8 cellular contexts compared by ENCODE assay signal in the genomic region with DNA sequence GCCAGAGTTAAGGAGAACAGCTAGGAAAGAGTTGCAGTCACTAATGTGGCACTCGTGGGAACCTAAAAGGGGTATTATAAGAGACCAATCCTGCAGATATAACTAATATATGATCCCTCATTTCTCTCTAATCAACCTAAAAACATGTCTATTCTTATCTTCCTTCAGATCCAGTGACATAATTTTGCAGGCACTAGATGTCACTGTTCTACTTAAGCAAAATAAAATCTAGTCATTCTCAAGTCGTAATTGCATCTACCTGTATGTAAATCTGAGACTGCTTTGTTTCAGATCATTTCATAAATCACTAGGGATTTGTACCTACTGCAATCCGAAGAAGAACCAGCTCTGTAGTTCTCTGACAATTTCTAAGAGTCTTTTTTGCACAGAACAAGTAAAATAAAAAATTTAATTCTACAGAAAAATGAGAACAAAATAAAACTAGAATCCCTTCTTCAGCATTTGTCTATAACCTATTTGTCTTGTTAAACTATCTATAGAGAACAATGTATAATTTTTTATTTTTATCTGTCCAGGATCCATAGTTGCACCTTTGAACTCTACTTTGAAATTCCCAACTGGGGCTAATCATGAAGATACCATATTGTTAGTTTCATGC. TPM values are rescaled to one million over a fixed set of nuclear protein-coding genes. Genes with fewer than 3 reads are reported as not detected.
DNase-seq lines count a peak whose midpoint lies in the region; ATAC-seq, FAIRE-seq and TF ChIP-seq lines count a peak whose summit lies in the region.

No MANE protein-coding gene starts in this region.

- CTCF ChIA-PET in HepG2 (lab: Yijun Ruan, JAX; ENCODE audit: low intra/inter-chr PET ratio, low total read pairs): no interaction called here

- in situ Hi-C loops in HepG2 (cut with HindIII; ENCODE audit: extremely low pct_ligation_motif_present, low pct_unique_long_range_greater_than_20kb): no loop called here

- H3K27me3 ChIP-seq in HepG2 (ENCODE audit: control insufficient read depth in 1 of 2, insufficient read depth in 2 of 2, low read length in 2 of 2): no peaks in the 10 kb centered on the region; a peak in 1 of 5 replicates
- no peaks in the 10 kb centered on the region for H3K27me3 ChIP-seq in right lobe of liver

- no peaks in the 10 kb centered on the region for H4K20me1 ChIP-seq in HepG2 (ENCODE audit: insufficient read depth, low read length)

- TF ChIP-seq EP300 in HepG2 (IDR thresholded peaks at IDR 0.05; ENCODE audit: low read depth in 2 of 2, low read length in 2 of 2): no peak
- TF ChIP-seq EP300 in HepG2 (CRISPR knock-in tag; IDR thresholded peaks at IDR 0.05; ENCODE audit: borderline replicate concordance): no peak

- no peak overlapping the region for H3K4me2 ChIP-seq in HepG2 (ENCODE audit: low read depth, low read length)

- BruUV-seq in HepG2 (replicated peaks; lab: Mats Ljungman, UMichigan): no TSS peak

- H3K9ac ChIP-seq in HepG2 (ENCODE audit: insufficient read depth, low read depth, low read length): no peak overlapping the region

- TF ChIP-seq RAD21 in HepG2 (CRISPR knock-in tag; IDR thresholded peaks at IDR 0.05): no peak

- POLR2A ChIA-PET in HepG2 (lab: Yijun Ruan, JAX): no interaction called here

- H3K27ac ChIP-seq in HepG2 (ENCODE audit: extremely low read length, insufficient read depth, low read length): no peak overlapping the region
- H3K27ac ChIP-seq in right lobe of liver: no peak overlapping the region

- TF ChIP-seq POLR2A in HepG2 (IDR thresholded peaks at IDR 0.05; ENCODE audit: insufficient read depth in 1 of 2, low read depth in 2 of 2, low read length in 2 of 2) (no peak), right lobe of liver (IDR thresholded peaks at IDR 0.05) (no peak)

- H3K79me2 ChIP-seq in HepG2 (ENCODE audit: insufficient read depth, low read length): no peaks in the 10 kb centered on the region

- peak; percentile 44; the same call in 2 of the 3 replicates for ATAC-seq in HepG2
- ATAC-seq in right lobe of liver: no peak
- ATAC-seq in HG02973 (IDR thresholded peaks at IDR 0.05; ENCODE audit: unreplicated experiment): no peak

- FAIRE-seq in HepG2 (lab: Jason Lieb, UNC): no peak

- H2AFZ ChIP-seq in HepG2 (ENCODE audit: low read length): no peak overlapping the region

- H3K4me3 ChIP-seq in HepG2 (replicated peaks in 1 of 3; ENCODE audit: insufficient read depth in 1 of 3, low read depth in 2 of 3, low read length in 3 of 3) (no peak overlapping the region), right lobe of liver (no peak overlapping the region)

- H3K36me3 ChIP-seq in HepG2 (replicated peaks in 1 of 2; ENCODE audit: control insufficient read depth in 1 of 2, insufficient read depth in 2 of 2, low read length in 2 of 2) (no peaks in the 10 kb centered on the region), right lobe of liver (no peaks in the 10 kb centered on the region)

- no peak; the same call in 1 of the 2 replicates for TF ChIP-seq CTCF in HepG2 (CRISPR knock-in tag; IDR thresholded peaks at IDR 0.05)
- TF ChIP-seq CTCF in right lobe of liver (IDR thresholded peaks at IDR 0.05): peak in 1 of 4 donors; percentile 11

- 0% methylated on average over 3 of the region's 3 CpGs for WGBS in HepG2 (ENCODE audit: low lambda C conversion rate)
- WGBS in right lobe of liver (ENCODE audit: insufficient coverage, low coverage, low lambda C conversion rate, missing lambda C conversion rate): 30% methylated on average over 3 of the region's 3 CpGs

- peak; percentile 5 for DNase-seq in HepG2 (ENCODE audit: low spot score)
- DNase-seq in right lobe of liver: no peak
- peak; percentile 57 for DNase-seq in HT-29 (ENCODE audit: low spot score)
- peak; percentile 35 for DNase-seq in amniotic epithelial cell (ENCODE audit: low read depth)
- no peak for DNase-seq in NCI-H1048 (lab: John Stamatoyannopoulos, UW)
- no peak for DNase-seq in retina
- DNase-seq in SKM-1 (lab: John Stamatoyannopoulos, UW; ENCODE audit: unreplicated experiment): no peak

- H3K9me3 ChIP-seq in HepG2 (ENCODE audit: low read length) (no peaks in the 10 kb centered on the region), right lobe of liver (no peaks in the 10 kb centered on the region)

- H3K4me1 ChIP-seq in HepG2 (ENCODE audit: insufficient read depth, low read length): no peaks in the 10 kb centered on the region
- H3K4me1 ChIP-seq in right lobe of liver: no peaks in the 10 kb centered on the region

- intact Hi-C loops in HepG2 (cut with micrococcal nuclease; ENCODE audit: unreplicated experiment) (no loop called here), right lobe of liver (cut with DNase I) (no loop called here)

TF ChIP-seq in HepG2, 621 proteins besides CTCF, POLR2A, EP300 and RAD21:
- TF ChIP-seq STAG1 (CRISPR knock-in tag; IDR thresholded peaks at IDR 0.05): 0 out of 2 replicates have a peak, but pooled peaks have one; percentile 15
- TF ChIP-seq ZNF747 (CRISPR knock-in tag; IDR thresholded peaks at IDR 0.05; ENCODE audit: borderline replicate concordance): no peak

RNA-seq across cellular contexts. Expression of gene ERBB4, which starts 56.5 kb away (rescaled TPM):
- total RNA-seq in HepG2 (2016; rRNA removed; fragmentation: Illumina TruSeq; extraction: Trizol) (not detected in 2 replicates), right lobe of liver (under 1 TPM in 4 of 6 experiments, not detected in 2; 0.02 to 0.59 (median 0.08) TPM)
- not detected in 2 replicates for total RNA-seq in HepG2 (2016; cell fraction: cytosol; rRNA removed; fragmentation: Illumina TruSeq; extraction: Trizol; ENCODE audit: low read depth)
- not detected in 2 replicates for total RNA-seq in HepG2 (2016; cell fraction: insoluble cytoplasmic fraction; rRNA removed; fragmentation: Illumina TruSeq; extraction: Trizol)
- total RNA-seq in HepG2 (2016; cell fraction: membrane; rRNA removed; fragmentation: Illumina TruSeq; extraction: Trizol): not detected in 2 replicates
- not detected in 2 replicates for total RNA-seq in HepG2 (2016; cell fraction: nucleus; rRNA removed; fragmentation: Illumina TruSeq; extraction: Trizol)
- 0.04 TPM in 1 of 2 replicates, not detected in the other for polyA plus RNA-seq in HepG2 (2011; rRNA removed)
- polyA plus RNA-seq in HepG2 (2011; cell fraction: cytosol; rRNA removed): not detected in 2 replicates
- polyA plus RNA-seq in HepG2 (2011; cell fraction: nucleus; rRNA removed): not detected in 2 replicates
- not detected in 2 replicates for polyA plus RNA-seq in HepG2 (2012)
- polyA plus RNA-seq in HepG2 (2016; cell fraction: cytosol; fragmentation: Illumina TruSeq; extraction: Trizol; ENCODE audit: low read depth): not detected in 2 replicates
- polyA plus RNA-seq in HepG2 (2016; cell fraction: insoluble cytoplasmic fraction; fragmentation: Illumina TruSeq; extraction: Trizol; ENCODE audit: low read depth): not detected in 2 replicates
- not detected in 2 replicates for polyA plus RNA-seq in HepG2 (2016; cell fraction: membrane; fragmentation: Illumina TruSeq; extraction: Trizol; ENCODE audit: low read depth)
- polyA plus RNA-seq in HepG2 (2016; cell fraction: nucleus; fragmentation: Illumina TruSeq; extraction: Trizol; ENCODE audit: insufficient read depth, low read depth): not detected in 2 replicates
- 0.22 and 2.9 TPM in 2 replicates for polyA minus RNA-seq in HepG2 (2011; rRNA and poly(A)+ RNA removed; ENCODE audit: low replicate concordance)
- polyA minus RNA-seq in HepG2 (2011; cell fraction: cytosol; rRNA and poly(A)+ RNA removed): not detected in 2 replicates
- polyA minus RNA-seq in HepG2 (2011; cell fraction: nucleus; rRNA and poly(A)+ RNA removed): not detected in 2 replicates
- total RNA-seq in HT-29 (2014; rRNA removed; shearing (Covaris generic)): not detected in 2 replicates

Comparison
In these comparisons a context has a peak if more than half of its experiments do, and no peak if none do; other contexts are left out.
1. DNase-seq: peak in HepG2 (single experiment), HT-29 (single experiment) and amniotic epithelial cell (single experiment); none in right lobe of liver (0 of 3), NCI-H1048 (single experiment), retina (single experiment) and SKM-1 (single experiment).